ENCODE assay signal across 23 cellular contexts in the genomic region with DNA sequence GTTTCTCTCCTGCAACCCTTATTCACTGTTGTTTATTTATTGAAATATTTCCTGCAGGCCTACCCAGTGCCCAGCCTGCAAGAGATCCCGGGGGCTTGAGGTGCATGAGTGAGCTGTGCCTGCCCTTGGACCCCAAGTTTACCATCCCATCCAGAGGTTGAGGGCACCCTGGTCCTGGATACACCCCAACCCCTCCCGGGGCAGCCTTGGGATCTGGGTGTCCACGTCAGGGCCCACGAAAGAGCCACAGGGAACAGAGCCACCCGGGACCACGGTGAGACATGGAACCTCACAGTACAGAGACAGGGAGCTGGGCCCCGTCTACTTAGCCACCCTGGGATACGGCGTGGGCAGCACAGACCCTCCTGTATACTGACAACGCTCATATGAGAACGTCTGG.
"Had no signal": no experiment of that assay in that cellular context is flagged by ENCODE, and none has a peak within 500 bp of the region (broad histone marks: within the 10 kb centered on the region; RNA-seq: fewer than 3 reads in every experiment).

No MANE protein-coding gene starts in this region.

- H3K27me3 Mint-ChIP-seq: central memory CD8-positive, alpha-beta T cell; type B pancreatic cell had no signal

- H3K9me3 Mint-ChIP-seq: central memory CD8-positive, alpha-beta T cell; type B pancreatic cell had no signal

- ATAC-seq: left colon, lower lobe of right lung, natural killer cell, psoas muscle, right lobe of liver had no signal

- DNase-seq: dermis blood vessel endothelial cell; effector memory CD4-positive, alpha-beta T cell; esophagus squamous epithelium; foreskin melanocyte; head of caudate nucleus; left colon; left ventricle myocardium inferior; lower lobe of right lung; natural killer cell; nucleus accumbens; psoas muscle; right lobe of liver; stimulated activated CD4-positive, alpha-beta T cell treated with anti-CD3 and anti-CD28 coated beads, Interleukin-12 subunit alpha, Interleukin-12 subunit beta, amount 100 ng/mL, for 4 hours; stimulated activated CD4-positive, alpha-beta T cell treated with anti-CD3 and anti-CD28 coated beads, Interleukin-1b, Interleukin-23, amount 100 ng/mL, for 48 hours; stimulated activated CD4-positive, alpha-beta T cell treated with anti-CD3 and anti-CD28 coated beads, Interleukin-4, amount 100 ng/mL, for 1 hour; stimulated activated CD8-positive, alpha-beta memory T cell treated with anti-CD3 and anti-CD28 coated beads, Interleukin-4, amount 100 ng/mL, for 48 hours; stimulated activated naive CD4-positive, alpha-beta T cell treated with Interleukin-2 at 50 U/mL for 16 hours; stomach; thyroid gland had no signal

- H3K4me3 Mint-ChIP-seq: central memory CD8-positive, alpha-beta T cell; natural killer cell; neural progenitor cell; type B pancreatic cell had no signal

- H3K36me3 Mint-ChIP-seq: natural killer cell, neural progenitor cell, type B pancreatic cell had no signal

- H3K4me1 Mint-ChIP-seq: central memory CD8-positive, alpha-beta T cell; natural killer cell; neural progenitor cell had no signal

- H3K27ac Mint-ChIP-seq: natural killer cell, type B pancreatic cell had no signal

- FAIRE-seq: endothelial cell of umbilical vein had no signal
